9 cellular contexts compared by ENCODE assay signal in the genomic region with DNA sequence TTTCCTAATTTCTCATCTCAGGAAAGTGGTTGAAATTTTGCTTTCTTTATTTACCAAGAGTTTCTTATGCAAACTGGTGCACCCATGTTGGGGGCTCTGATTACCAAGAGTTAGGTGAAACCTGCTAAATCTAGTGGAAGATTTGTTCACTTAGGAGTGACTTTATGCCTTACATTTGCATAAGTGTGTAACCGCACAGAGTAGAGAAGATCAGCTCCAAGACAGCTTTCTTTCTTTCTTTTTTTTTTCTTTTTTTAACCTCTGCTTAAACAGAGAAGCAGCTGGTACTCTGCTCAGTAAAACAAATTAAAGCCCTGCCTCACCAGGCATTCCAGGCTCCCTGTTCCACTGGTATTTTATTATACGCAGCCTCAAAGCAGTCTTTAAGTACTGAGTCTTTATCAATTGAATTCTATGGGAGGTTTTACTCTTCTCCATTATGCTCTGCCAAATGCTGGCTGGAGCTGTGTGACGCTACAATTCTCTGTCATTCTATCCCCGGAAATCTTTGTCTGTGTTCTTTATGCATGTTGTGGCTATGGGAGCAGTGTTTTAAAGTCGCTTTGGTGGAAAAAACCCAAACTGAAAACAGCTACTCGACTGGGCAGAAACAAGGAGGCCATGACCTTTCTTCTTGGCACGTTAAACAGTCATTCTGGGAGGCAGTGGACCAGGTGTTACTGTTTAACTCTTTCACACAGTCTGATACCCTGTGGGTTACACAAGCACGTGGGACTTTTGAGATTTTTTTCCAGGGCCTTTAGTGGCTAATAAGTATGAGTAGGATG. TPM values are rescaled to one million over a fixed set of nuclear protein-coding genes. Genes with fewer than 3 reads are reported as not detected.
A peak's percentile ranks its signal among the peaks of the same experiment; 100 is the strongest.
DNase-seq lines count a peak whose midpoint lies in the region; ATAC-seq, FAIRE-seq and TF ChIP-seq lines count a peak whose summit lies in the region.
"Had no signal": no experiment of that assay in that cellular context is flagged by ENCODE, and none has a peak within 500 bp of the region (broad histone marks: within the 10 kb centered on the region; RNA-seq: fewer than 3 reads in every experiment).

No MANE protein-coding gene starts in this region.

- H3K79me2 ChIP-seq in HepG2 (ENCODE audit: insufficient read depth, low read length): no peaks in the 10 kb centered on the region

- no peaks in the 10 kb centered on the region for H3K27me3 Mint-ChIP-seq in natural killer cell (ENCODE audit: low read depth in 2 of 2)

- H3K27me3 ChIP-seq in HepG2 (ENCODE audit: control insufficient read depth in 1 of 2, insufficient read depth in 2 of 2, low read length in 2 of 2): no peaks in the 10 kb centered on the region
- H3K27me3 ChIP-seq: cardiac muscle cell had no signal

- H3K27ac ChIP-seq in HepG2 (ENCODE audit: extremely low read length, insufficient read depth, low read length): no peak overlapping the region
- H3K27ac ChIP-seq: cardiac muscle cell had no signal

- FAIRE-seq in HepG2 (lab: Jason Lieb, UNC): no peak

- intact Hi-C loops in HepG2 (cut with micrococcal nuclease; ENCODE audit: unreplicated experiment) (no loop called here), natural killer cell (cut with micrococcal nuclease) (no loop called here)

- BruUV-seq in HepG2 (replicated peaks; lab: Mats Ljungman, UMichigan): no TSS peak

- H3K4me1 Mint-ChIP-seq in natural killer cell: no peaks in the 10 kb centered on the region

- no peak for TF ChIP-seq EP300 in HepG2 (IDR thresholded peaks at IDR 0.05; ENCODE audit: low read depth in 2 of 2, low read length in 2 of 2)
- TF ChIP-seq EP300 in HepG2 (CRISPR knock-in tag; IDR thresholded peaks at IDR 0.05; ENCODE audit: borderline replicate concordance): no peak

- no peaks in the 10 kb centered on the region for H3K36me3 ChIP-seq in HepG2 (replicated peaks in 1 of 2; ENCODE audit: control insufficient read depth in 1 of 2, insufficient read depth in 2 of 2, low read length in 2 of 2)
- H3K36me3 ChIP-seq: cardiac muscle cell had no signal

- peak overlapping the region; percentile 63 for H2AFZ ChIP-seq in HepG2 (ENCODE audit: low read length)

- peak; percentile 97 for ATAC-seq in GM18498 (IDR thresholded peaks at IDR 0.05; ENCODE audit: unreplicated experiment)
- peak; percentile 99 for ATAC-seq in GM21619 (IDR thresholded peaks at IDR 0.05; ENCODE audit: unreplicated experiment)
- peak; percentile 63 for ATAC-seq in HepG2
- no peak for ATAC-seq in natural killer cell

- no peaks in the 10 kb centered on the region for H3K9me3 ChIP-seq in HepG2 (ENCODE audit: low read length)

- no peaks in the 10 kb centered on the region for H4K20me1 ChIP-seq in HepG2 (ENCODE audit: insufficient read depth, low read length)

- H3K9me3 Mint-ChIP-seq in natural killer cell: peaks cover 3% of the 10 kb centered on the region in 2 donors

- no peak overlapping the region for H3K9ac ChIP-seq in HepG2 (ENCODE audit: insufficient read depth, low read depth, low read length)

- H3K4me3 ChIP-seq in Jurkat, Clone E6-1 (ENCODE audit: low read length): peak overlapping the region; percentile 11; the same call in 1 of the 2 replicates
- no peak overlapping the region for H3K4me3 ChIP-seq in HepG2 (replicated peaks in 1 of 3; ENCODE audit: insufficient read depth in 1 of 3, low read depth in 2 of 3, low read length in 3 of 3)
- H3K4me3 ChIP-seq: cardiac muscle cell had no signal

- CTCF ChIA-PET in HepG2 (lab: Yijun Ruan, JAX; ENCODE audit: low intra/inter-chr PET ratio, low total read pairs): no interaction called here

- no peaks in the 10 kb centered on the region for H3K36me3 Mint-ChIP-seq in natural killer cell

- POLR2A ChIA-PET in HepG2 (lab: Yijun Ruan, JAX): no interaction called here

- no peak overlapping the region for H3K27ac Mint-ChIP-seq in natural killer cell

- TF ChIP-seq CTCF in HepG2 (CRISPR knock-in tag; IDR thresholded peaks at IDR 0.05) (no peak), natural killer cell (IDR thresholded peaks at IDR 0.05) (no peak)

- H3K4me1 ChIP-seq in HepG2 (ENCODE audit: insufficient read depth, low read length): peaks cover 9% of the 10 kb centered on the region

- 0 out of 2 replicates have a peak overlapping the region, but pooled peaks have one; percentile 27 for H3K4me2 ChIP-seq in HepG2 (ENCODE audit: low read depth, low read length)

- H3K4me3 Mint-ChIP-seq in natural killer cell: no peak overlapping the region

- in situ Hi-C loops in HepG2 (cut with HindIII; ENCODE audit: extremely low pct_ligation_motif_present, low pct_unique_long_range_greater_than_20kb): no loop called here

- DNase-seq in Jurkat, Clone E6-1 (ENCODE audit: low read depth, low spot score): peak; percentile 77
- no peak for DNase-seq in HepG2 (ENCODE audit: low spot score)
- no peak for DNase-seq in natural killer cell
- DNase-seq in NCI-H524 (lab: John Stamatoyannopoulos, UW): no peak
- no peak for DNase-seq in AG08396 (ENCODE audit: low spot score)
- DNase-seq in NCI-H1436 (lab: John Stamatoyannopoulos, UW): no peak

- WGBS in HepG2 (ENCODE audit: low lambda C conversion rate): 27% methylated on average over 8 of the region's 8 CpGs

- no peak for TF ChIP-seq POLR2A in HepG2 (IDR thresholded peaks at IDR 0.05; ENCODE audit: insufficient read depth in 1 of 2, low read depth in 2 of 2, low read length in 2 of 2)

- no peak for TF ChIP-seq RAD21 in HepG2 (CRISPR knock-in tag; IDR thresholded peaks at IDR 0.05)

TF ChIP-seq in HepG2, 621 proteins besides CTCF, POLR2A, EP300 and RAD21 (continues in another document):
- no peak for TF ChIP-seq PHF20 (CRISPR knock-in tag; IDR thresholded peaks at IDR 0.05)
- TF ChIP-seq CHCHD3 (CRISPR knock-in tag; IDR thresholded peaks at IDR 0.05): no peak
- no peak for TF ChIP-seq NFIB (CRISPR knock-in tag; IDR thresholded peaks at IDR 0.05; ENCODE audit: borderline replicate concordance)
- TF ChIP-seq HMG20B (CRISPR knock-in tag; conservative IDR thresholded peaks at IDR 0.05): no peak
- TF ChIP-seq, protein P1, sequence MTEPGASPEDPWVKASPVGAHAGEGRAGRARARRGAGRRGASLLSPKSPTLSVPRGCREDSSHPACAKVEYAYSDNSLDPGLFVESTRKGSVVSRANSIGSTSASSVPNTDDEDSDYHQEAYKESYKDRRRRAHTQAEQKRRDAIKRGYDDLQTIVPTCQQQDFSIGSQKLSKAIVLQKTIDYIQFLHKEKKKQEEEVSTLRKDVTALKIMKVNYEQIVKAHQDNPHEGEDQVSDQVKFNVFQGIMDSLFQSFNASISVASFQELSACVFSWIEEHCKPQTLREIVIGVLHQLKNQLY (CRISPR knock-in tag; IDR thresholded peaks at IDR 0.05): no peak
- TF ChIP-seq KLF6 (CRISPR knock-in tag; IDR thresholded peaks at IDR 0.05): no peak
- peak; percentile 82 for TF ChIP-seq ZNF652 (CRISPR knock-in tag; IDR thresholded peaks at IDR 0.05; ENCODE audit: borderline replicate concordance, low read depth)
- TF ChIP-seq, protein P2, sequence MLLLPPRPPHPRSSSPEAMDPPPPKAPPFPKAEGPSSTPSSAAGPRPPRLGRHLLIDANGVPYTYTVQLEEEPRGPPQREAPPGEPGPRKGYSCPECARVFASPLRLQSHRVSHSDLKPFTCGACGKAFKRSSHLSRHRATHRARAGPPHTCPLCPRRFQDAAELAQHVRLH (CRISPR knock-in tag; IDR thresholded peaks at IDR 0.05; ENCODE audit: borderline replicate concordance, low read depth): no peak
- TF ChIP-seq, protein P3, sequence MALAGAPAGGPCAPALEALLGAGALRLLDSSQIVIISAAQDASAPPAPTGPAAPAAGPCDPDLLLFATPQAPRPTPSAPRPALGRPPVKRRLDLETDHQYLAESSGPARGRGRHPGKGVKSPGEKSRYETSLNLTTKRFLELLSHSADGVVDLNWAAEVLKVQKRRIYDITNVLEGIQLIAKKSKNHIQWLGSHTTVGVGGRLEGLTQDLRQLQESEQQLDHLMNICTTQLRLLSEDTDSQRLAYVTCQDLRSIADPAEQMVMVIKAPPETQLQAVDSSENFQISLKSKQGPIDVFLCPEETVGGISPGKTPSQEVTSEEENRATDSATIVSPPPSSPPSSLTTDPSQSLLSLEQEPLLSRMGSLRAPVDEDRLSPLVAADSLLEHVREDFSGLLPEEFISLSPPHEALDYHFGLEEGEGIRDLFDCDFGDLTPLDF (CRISPR knock-in tag; IDR thresholded peaks at IDR 0.05): no peak
- TF ChIP-seq, protein P4, sequence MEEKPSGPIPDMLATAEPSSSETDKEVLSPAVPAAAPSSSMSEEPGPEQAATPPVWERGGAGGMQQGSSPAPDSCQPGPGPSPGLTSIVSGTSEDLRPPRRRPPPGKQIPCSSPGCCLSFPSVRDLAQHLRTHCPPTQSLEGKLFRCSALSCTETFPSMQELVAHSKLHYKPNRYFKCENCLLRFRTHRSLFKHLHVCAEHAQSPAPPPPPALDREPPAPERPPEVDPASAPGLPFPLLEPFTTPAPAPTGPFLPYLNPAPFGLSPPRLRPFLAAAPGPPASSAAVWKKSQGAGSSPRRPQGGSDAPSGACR (CRISPR knock-in tag; IDR thresholded peaks at IDR 0.05): no peak
- no peak for TF ChIP-seq ZNF101 (CRISPR knock-in tag; IDR thresholded peaks at IDR 0.05; ENCODE audit: borderline replicate concordance, low read depth)

RNA-seq across cellular contexts. Expression of a gene that starts 55.2 kb away (rescaled TPM):
- 12.8 TPM for polyA plus RNA-seq in Jurkat, Clone E6-1 (2012; ENCODE audit: insufficient read depth, insufficient read length)
- total RNA-seq in HepG2 (2016; rRNA removed; fragmentation: Illumina TruSeq; extraction: Trizol) (22.9 and 30.9 TPM in 2 replicates), natural killer cell (10 to 100 TPM in 1 of 3 donors, 1 to 10 TPM in 2; 8.8 to 11.8 (median 9.7) TPM)
- total RNA-seq in HepG2 (2016; cell fraction: cytosol; rRNA removed; fragmentation: Illumina TruSeq; extraction: Trizol; ENCODE audit: low read depth): 3.7 and 4.0 TPM in 2 replicates
- 20.7 and 31.2 TPM in 2 replicates for total RNA-seq in HepG2 (2016; cell fraction: insoluble cytoplasmic fraction; rRNA removed; fragmentation: Illumina TruSeq; extraction: Trizol)
- 7.5 and 7.8 TPM in 2 replicates for total RNA-seq in HepG2 (2016; cell fraction: membrane; rRNA removed; fragmentation: Illumina TruSeq; extraction: Trizol)
- total RNA-seq in HepG2 (2016; cell fraction: nucleus; rRNA removed; fragmentation: Illumina TruSeq; extraction: Trizol): 23.9 and 24.8 TPM in 2 replicates
- polyA plus RNA-seq in HepG2 (2011; rRNA removed): 31.1 and 36.1 TPM in 2 replicates
- 17.0 and 30.6 TPM in 2 replicates for polyA plus RNA-seq in HepG2 (2011; cell fraction: cytosol; rRNA removed)
- polyA plus RNA-seq in HepG2 (2011; cell fraction: nucleus; rRNA removed): 12.7 and 18.2 TPM in 2 replicates
- polyA plus RNA-seq in HepG2 (2012): 52.7 and 85.6 TPM in 2 replicates
- 1.0 and 1.5 TPM in 2 replicates for polyA plus RNA-seq in HepG2 (2016; cell fraction: cytosol; fragmentation: Illumina TruSeq; extraction: Trizol; ENCODE audit: low read depth)
- 23.3 and 24.3 TPM in 2 replicates for polyA plus RNA-seq in HepG2 (2016; cell fraction: insoluble cytoplasmic fraction; fragmentation: Illumina TruSeq; extraction: Trizol; ENCODE audit: low read depth)
- 3.2 and 3.6 TPM in 2 replicates for polyA plus RNA-seq in HepG2 (2016; cell fraction: membrane; fragmentation: Illumina TruSeq; extraction: Trizol; ENCODE audit: low read depth)
- polyA plus RNA-seq in HepG2 (2016; cell fraction: nucleus; fragmentation: Illumina TruSeq; extraction: Trizol; ENCODE audit: insufficient read depth, low read depth): 9.5 and 10.1 TPM in 2 replicates
- 22.1 and 32.2 TPM in 2 replicates for polyA minus RNA-seq in HepG2 (2011; rRNA and poly(A)+ RNA removed; ENCODE audit: low replicate concordance)
- 41.3 and 51.4 TPM in 2 replicates for polyA minus RNA-seq in HepG2 (2011; cell fraction: cytosol; rRNA and poly(A)+ RNA removed)
- polyA minus RNA-seq in HepG2 (2011; cell fraction: nucleus; rRNA and poly(A)+ RNA removed): 221 and 223 TPM in 2 replicates

Comparison
In these comparisons a context has a peak if more than half of its experiments do, and no peak if none do; other contexts are left out.
1. ATAC-seq: peak in GM18498 (single experiment), GM21619 (single experiment) and HepG2 (single experiment); none in natural killer cell (0 of 3).